ENCODE assay signal across 23 cellular contexts in genomic region chr16:81573533-81573932, GRCh38.
"Had no signal": no experiment of that assay in that cellular context is flagged by ENCODE, and none has a peak within 500 bp of the region (broad histone marks: within the 10 kb centered on the region; RNA-seq: fewer than 3 reads in every experiment).

No MANE protein-coding gene starts in this region.

- H3K36me3 ChIP-seq: MG63, SJSA1 had no signal

- DNase-seq: Karpas-422, KG1, NCI-H1092, NCI-H1105 treated with DMSO at 0.1 percent for 48 hours, NCI-H1417 treated with DMSO at 0.1 percent for 48 hours, NCI-H146, NCI-H1694 treated with DMSO at 0.1 percent for 48 hours, NCI-H1930, NCI-H2081, NCI-H2107, NCI-H226, NCI-H446, NCI-H510A, NCI-H524 treated with DMSO at 0.1 percent for 48 hours, NCI-H69, NCI-H774, Right ventricle myocardium superior, RPMI8226, SIG-M5 had no signal

- H3K27me3 ChIP-seq: MG63, SJSA1 had no signal

- H3K27ac ChIP-seq: SJSA1, SK-N-MC had no signal

- H3K9me3 ChIP-seq: MG63, SJSA1 had no signal

- H3K4me3 ChIP-seq: MG63, SJSA1, SK-N-MC had no signal

- FAIRE-seq: RCC 7860 had no signal
